23 cellular contexts compared by ENCODE assay signal in genomic region chr16:14364112-14364385, GRCh38.
A peak's percentile ranks its signal among the peaks of the same experiment; 100 is the strongest.
DNase-seq lines count a peak whose midpoint lies in the region; ATAC-seq and TF ChIP-seq lines count a peak whose summit lies in the region.
"Had no signal": no experiment of that assay in that cellular context is flagged by ENCODE, and none has a peak within 500 bp of the region (broad histone marks: within the 10 kb centered on the region; RNA-seq: fewer than 3 reads in every experiment).

No MANE protein-coding gene starts in this region.

- no peak overlapping the region for H3K4me2 ChIP-seq in mammary epithelial cell (ENCODE audit: insufficient read depth, low read depth, low read length)
- H3K4me2 ChIP-seq in osteoblast (ENCODE audit: insufficient read depth, low read length): peak overlapping the region; percentile 67
- H3K4me2 ChIP-seq in MM.1S (ENCODE audit: low read depth, low read length): no peak overlapping the region

- no peak for ATAC-seq in GM19452 (IDR thresholded peaks at IDR 0.05; ENCODE audit: unreplicated experiment)
- ATAC-seq: heart right ventricle; stimulated activated memory B cell treated with anti-CD40 and anti-IgM and Interleukin-4, amounts not matched to agents 10 μg/mL and 1 μg/mL and 100 μg/mL, for 72 hours had no signal

- H3K9me3 Mint-ChIP-seq in MCF 10A (ENCODE audit: unreplicated experiment): no peaks in the 10 kb centered on the region
- H3K9me3 Mint-ChIP-seq: activated CD4-positive, alpha-beta memory T cell treated with anti-CD3 and anti-CD28 coated beads for 36 hours; immature natural killer cell; stimulated activated memory B cell treated with anti-CD40 and anti-IgM and Interleukin-4, amounts not matched to agents 10 μg/mL and 1 μg/mL and 100 μg/mL, for 72 hours had no signal

- WGBS in mammary epithelial cell (ENCODE audit: low coverage, missing lambda C conversion rate): 100% methylated on average over 4 of the region's 4 CpGs

- no peaks in the 10 kb centered on the region for H3F3A ChIP-seq in MM.1S (ENCODE audit: insufficient read depth, low read length)

- H3K9ac ChIP-seq in mammary epithelial cell (ENCODE audit: insufficient read depth, low read length): no peak overlapping the region
- H3K9ac ChIP-seq in MM.1S (ENCODE audit: low read length): no peak overlapping the region

- no peaks in the 10 kb centered on the region for H3K27me3 Mint-ChIP-seq in MCF 10A (ENCODE audit: insufficient read depth, unreplicated experiment)

- H4K20me1 ChIP-seq in mammary epithelial cell (ENCODE audit: insufficient read depth, low read length): no peaks in the 10 kb centered on the region
- H4K20me1 ChIP-seq in osteoblast (ENCODE audit: insufficient read depth, low read length): no peaks in the 10 kb centered on the region
- no peaks in the 10 kb centered on the region for H4K20me1 ChIP-seq in MM.1S (ENCODE audit: insufficient read depth, low read length)

- no peaks in the 10 kb centered on the region for H3K36me3 ChIP-seq in mammary epithelial cell (ENCODE audit: insufficient read depth, low read length)
- no peaks in the 10 kb centered on the region for H3K36me3 ChIP-seq in osteoblast (ENCODE audit: insufficient read depth, low read length)
- H3K36me3 ChIP-seq in MM.1S (replicated peaks; ENCODE audit: insufficient read depth, low read length): no peaks in the 10 kb centered on the region
- H3K36me3 ChIP-seq: heart right ventricle, tibial artery had no signal

- TF ChIP-seq CTCF in MCF 10A (IDR thresholded peaks at IDR 0.05; ENCODE audit: unreplicated experiment): no peak
- TF ChIP-seq CTCF in mammary epithelial cell (conservative IDR thresholded peaks at IDR 0.05 in 1 of 2, IDR thresholded peaks at IDR 0.05 in 1 of 2; ENCODE audit: extremely low read depth in 1 of 2, insufficient read depth in 1 of 2, low read depth in 1 of 2, low read length in 2 of 2): no peak
- no peak for TF ChIP-seq CTCF in osteoblast (IDR thresholded peaks at IDR 0.05; ENCODE audit: extremely low read depth, low read depth, low read length)
- TF ChIP-seq CTCF in MM.1S (IDR thresholded peaks at IDR 0.05; ENCODE audit: low read length): no peak

- H3K4me3 Mint-ChIP-seq in MCF 10A (ENCODE audit: unreplicated experiment): peak overlapping the region; percentile 63
- H3K4me3 Mint-ChIP-seq: activated CD4-positive, alpha-beta memory T cell treated with anti-CD3 and anti-CD28 coated beads for 36 hours; B cell; immature natural killer cell; stimulated activated memory B cell treated with anti-CD40 and anti-IgM and Interleukin-4, amounts not matched to agents 10 μg/mL and 1 μg/mL and 100 μg/mL, for 72 hours had no signal

- dilution Hi-C loops in mammary epithelial cell (cut with HindIII; ENCODE audit: low sequenced_read_pairs): no loop called here

- intact Hi-C loops in MCF 10A (cut with micrococcal nuclease) (loop anchor here (2.0 kb wide), 2 partner anchors 63 to 165 kb away; no protein-coding TSS in a partner anchor), mammary epithelial cell (cut with micrococcal nuclease) (no loop called here)

- in situ Hi-C loops in mammary epithelial cell (cut with MboI; ENCODE audit: low sequenced_read_pairs in 2 of 2): no loop called here

- H3K79me2 ChIP-seq in mammary epithelial cell (ENCODE audit: insufficient read depth, low read length): no peaks in the 10 kb centered on the region
- H3K79me2 ChIP-seq in osteoblast (ENCODE audit: insufficient read depth, low read length): no peaks in the 10 kb centered on the region
- H3K79me2 ChIP-seq in MM.1S (ENCODE audit: low read length): no peaks in the 10 kb centered on the region

- no TSS peak for BruUV-seq in MCF 10A (replicated peaks; lab: Mats Ljungman, UMichigan)
- BruUV-seq in mammary epithelial cell (replicated peaks; lab: Mats Ljungman, UMichigan): no TSS peak

- no peaks in the 10 kb centered on the region for H3K27me3 ChIP-seq in mammary epithelial cell (ENCODE audit: insufficient read depth, low read length)
- no peaks in the 10 kb centered on the region for H3K27me3 ChIP-seq in osteoblast (ENCODE audit: insufficient read depth, low read length)
- no peaks in the 10 kb centered on the region for H3K27me3 ChIP-seq in MM.1S (replicated peaks; ENCODE audit: insufficient read depth, low read length)
- H3K27me3 ChIP-seq: heart right ventricle had no signal

- CTCF ChIA-PET in MCF 10A (lab: Yijun Ruan, JAX): interaction anchor here (0.6 kb wide), 2 partner anchors 33 to 164 kb away, joined by 3 to 5 read pairs; no protein-coding TSS in a partner anchor
- CTCF ChIA-PET in mammary epithelial cell (lab: Charles Lee; ENCODE audit: low non-redundant PET): no interaction called here

- no peak overlapping the region for H3K27ac Mint-ChIP-seq in MCF 10A (ENCODE audit: low read depth, unreplicated experiment)
- H3K27ac Mint-ChIP-seq: activated CD4-positive, alpha-beta memory T cell treated with anti-CD3 and anti-CD28 coated beads for 36 hours; B cell; immature natural killer cell; stimulated activated memory B cell treated with anti-CD40 and anti-IgM and Interleukin-4, amounts not matched to agents 10 μg/mL and 1 μg/mL and 100 μg/mL, for 72 hours had no signal

- H2AFZ ChIP-seq in mammary epithelial cell (ENCODE audit: low read depth, low read length) (no peak overlapping the region), osteoblast (ENCODE audit: low read length) (no peak overlapping the region), MM.1S (ENCODE audit: low read length) (no peak overlapping the region)

- peaks cover 5% of the 10 kb centered on the region for H3K36me3 Mint-ChIP-seq in MCF 10A (ENCODE audit: insufficient read depth, unreplicated experiment)
- H3K36me3 Mint-ChIP-seq: activated CD4-positive, alpha-beta memory T cell treated with anti-CD3 and anti-CD28 coated beads for 36 hours; immature natural killer cell; stimulated activated memory B cell treated with anti-CD40 and anti-IgM and Interleukin-4, amounts not matched to agents 10 μg/mL and 1 μg/mL and 100 μg/mL, for 72 hours had no signal

- no peaks in the 10 kb centered on the region for H3K9me2 ChIP-seq in MM.1S (replicated peaks; ENCODE audit: insufficient read depth, low read length)

- DNase-seq in MCF 10A (ENCODE audit: unreplicated experiment) (no peak), mammary epithelial cell (no peak), epithelial cell of prostate (ENCODE audit: low read depth, low spot score) (no peak), osteoblast (ENCODE audit: insufficient read length, low spot score, missing footprints) (no peak), middle frontal gyrus (ENCODE audit: extremely low spot score, low spot score) (no peak), MM.1S (no peak), caudate nucleus (lab: John Stamatoyannopoulos, UW) (no peak)
- DNase-seq: activated CD4-positive, alpha-beta memory T cell treated with anti-CD3 and anti-CD28 coated beads for 36 hours; activated CD4-positive, CD25-positive, alpha-beta regulatory T cell; activated effector memory CD4-positive, alpha-beta T cell treated with anti-CD3 and anti-CD28 coated beads, Interleukin-2, amount 50 U/mL, for 16 hours; heart right ventricle; immature natural killer cell; NCI-H2171 treated with DMSO at 0.1 percent for 48 hours; NCI-H526 treated with DMSO at 0.1 percent for 48 hours; nucleus accumbens; OCI-M1; T-helper 9 cell; tibial artery had no signal

- H3K4me3 ChIP-seq in mammary epithelial cell (replicated peaks in 1 of 3; ENCODE audit: insufficient read depth in 1 of 3, low read depth in 2 of 3, low read length in 3 of 3) (no peak overlapping the region), osteoblast (ENCODE audit: insufficient read depth, low read length) (peak overlapping the region; percentile 38), MM.1S (ENCODE audit: low read length) (no peak overlapping the region)
- H3K4me3 ChIP-seq: coronary artery, heart right ventricle, tibial artery had no signal

- H3K27ac ChIP-seq in mammary epithelial cell (ENCODE audit: insufficient read depth, low read depth, low read length) (no peak overlapping the region), epithelial cell of prostate (peak overlapping the region; percentile 73), osteoblast (ENCODE audit: low read depth, low read length) (peak overlapping the region; percentile 80), MM.1S (ENCODE audit: low read length) (no peak overlapping the region), caudate nucleus (ENCODE audit: low read depth, low read length) (no peak overlapping the region)
- H3K27ac ChIP-seq: 22Rv1, coronary artery, heart right ventricle, tibial artery had no signal

- H3K9me3 ChIP-seq in mammary epithelial cell (replicated peaks; ENCODE audit: insufficient read depth, low read length) (no peaks in the 10 kb centered on the region), osteoblast (ENCODE audit: low read depth, low read length) (no peaks in the 10 kb centered on the region), MM.1S (replicated peaks; ENCODE audit: insufficient read depth, low read length) (no peaks in the 10 kb centered on the region)
- H3K9me3 ChIP-seq: heart right ventricle, tibial artery had no signal

- peaks cover 25% of the 10 kb centered on the region for H3K4me1 Mint-ChIP-seq in MCF 10A (ENCODE audit: insufficient read depth, unreplicated experiment)
- H3K4me1 Mint-ChIP-seq: immature natural killer cell had no signal

- H3K4me1 ChIP-seq in mammary epithelial cell (ENCODE audit: insufficient read depth, low read length) (peaks cover 11% of the 10 kb centered on the region), osteoblast (ENCODE audit: insufficient read depth, low read length) (peaks cover 26% of the 10 kb centered on the region), MM.1S (ENCODE audit: low read length) (peaks cover 2% of the 10 kb centered on the region)
- H3K4me1 ChIP-seq: heart right ventricle had no signal

- POLR2A ChIA-PET in MCF 10A (lab: Yijun Ruan, JAX): interaction anchor here (0.6 to 1.8 kb wide), 4 partner anchors 11 to 163 kb away, joined by 3 to 5 read pairs (median 4); no protein-coding TSS in a partner anchor

Comparison
In these comparisons a context has a peak if more than half of its experiments do, and no peak if none do; other contexts are left out.
1. H3K27ac ChIP-seq: peak in epithelial cell of prostate (single experiment) and osteoblast (single experiment); none in mammary epithelial cell (single experiment), MM.1S (single experiment) and caudate nucleus (single experiment).